In genomic region chr10:123356101-123356500, GRCh38 we compare ENCODE assay signal across 1 cellular context.
TF ChIP-seq lines count a peak whose summit lies in the region.

No MANE protein-coding gene starts in this region.

TF ChIP-seq in HepG2, 621 proteins besides CTCF, POLR2A, EP300 and RAD21 (continued from another document):
- TF ChIP-seq TGIF2 (CRISPR knock-in tag; IDR thresholded peaks at IDR 0.05): no peak
- no peak for TF ChIP-seq MZF1 (CRISPR knock-in tag; IDR thresholded peaks at IDR 0.05; ENCODE audit: borderline replicate concordance)
- no peak for TF ChIP-seq TCF12 (IDR thresholded peaks at IDR 0.05)
- no peak for TF ChIP-seq TCF12 (CRISPR knock-in tag; IDR thresholded peaks at IDR 0.05)
- no peak for TF ChIP-seq ZNF687 (CRISPR knock-in tag; IDR thresholded peaks at IDR 0.05)
- no peak for TF ChIP-seq ZNF569 (CRISPR knock-in tag; IDR thresholded peaks at IDR 0.05; ENCODE audit: borderline replicate concordance)
- TF ChIP-seq NFE2 (CRISPR knock-in tag; IDR thresholded peaks at IDR 0.05): no peak
